Comparison of ENCODE assay signal across 8 cellular contexts in the genomic region with DNA sequence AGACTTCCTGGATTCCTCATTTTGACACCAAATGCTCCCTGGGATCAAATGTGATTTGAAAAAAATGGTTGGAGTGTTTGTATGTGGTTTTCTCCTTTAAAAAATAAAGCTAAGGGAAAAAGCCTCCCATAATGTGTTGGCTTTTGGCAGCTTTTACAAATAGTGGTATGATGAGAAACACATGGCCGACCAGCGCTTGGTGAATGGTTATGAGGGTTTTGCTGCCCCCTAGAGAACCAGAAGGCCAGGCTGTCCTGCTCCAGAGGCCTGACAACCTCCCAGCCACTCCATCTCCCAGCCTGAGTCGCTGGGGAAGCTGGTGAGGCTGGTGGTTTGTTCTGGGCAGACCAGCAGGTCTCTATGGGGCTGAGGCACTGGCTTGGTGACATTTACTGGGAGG.
DNase-seq lines count a peak whose midpoint lies in the region; ATAC-seq and TF ChIP-seq lines count a peak whose summit lies in the region.
"Had no signal": no experiment of that assay in that cellular context is flagged by ENCODE, and none has a peak within 500 bp of the region (broad histone marks: within the 10 kb centered on the region; RNA-seq: fewer than 3 reads in every experiment).

No MANE protein-coding gene starts in this region.

- no peak overlapping the region for H3K27ac Mint-ChIP-seq in GM23338

- H3K27me3 Mint-ChIP-seq in GM23338 (ENCODE audit: insufficient read depth, low read depth, poor library complexity): peaks cover 2% of the 10 kb centered on the region

- H3K27me3 ChIP-seq in GM23338 (ENCODE audit: insufficient read depth) (no peaks in the 10 kb centered on the region), foreskin keratinocyte (no peaks in the 10 kb centered on the region)

- no peaks in the 10 kb centered on the region for H3K79me2 ChIP-seq in GM23338 (replicated peaks; ENCODE audit: insufficient read depth)

- peak; percentile 59 for DNase-seq in GM23338 (ENCODE audit: low spot score)
- DNase-seq in RPMI7951 (ENCODE audit: low read depth): peak; percentile 82
- DNase-seq in foreskin keratinocyte: no peak
- peak; percentile 14 for DNase-seq in skeletal muscle cell (ENCODE audit: low read depth)
- no peak for DNase-seq in globus pallidus (ENCODE audit: low spot score)
- no peak for DNase-seq in stimulated activated CD4-positive, alpha-beta T cell treated with anti-CD3 and anti-CD28 coated beads, Interleukin-12 subunit alpha, Interleukin-12 subunit beta, amount 100 ng/mL, for 4 hours
- DNase-seq: stimulated activated CD4-positive, alpha-beta T cell treated with anti-CD3 and anti-CD28 coated beads, Interleukin-4, amount 100 ng/mL, for 4 hours had no signal

- H3K4me3 ChIP-seq in GM23338 (no peak overlapping the region), skeletal muscle cell (ENCODE audit: low read depth, low read length) (no peak overlapping the region)

- no peaks in the 10 kb centered on the region for H3F3A ChIP-seq in GM23338 (replicated peaks; ENCODE audit: low read depth)

- TF ChIP-seq CTCF in GM23338 (conservative IDR thresholded peaks at IDR 0.05; ENCODE audit: low read depth in 2 of 2) (peak; percentile 47 to 69; a peak in 3 of 4 replicates), foreskin keratinocyte (conservative IDR thresholded peaks at IDR 0.05) (peak; percentile 34)

- peak overlapping the region; percentile 77 for H2AFZ ChIP-seq in GM23338

- H3K9me2 ChIP-seq in GM23338 (ENCODE audit: insufficient read depth): peaks cover 6% of the 10 kb centered on the region; the same call in 1 of the 2 replicates

- no peak overlapping the region for H3K4me3 Mint-ChIP-seq in GM23338

- H3K9me3 Mint-ChIP-seq in GM23338: no peaks in the 10 kb centered on the region

- H3K4me1 ChIP-seq in GM23338 (ENCODE audit: insufficient read depth): no peaks in the 10 kb centered on the region
- no peaks in the 10 kb centered on the region for H3K4me1 ChIP-seq in foreskin keratinocyte

- H4K20me1 ChIP-seq in GM23338 (replicated peaks; ENCODE audit: insufficient read depth): no peaks in the 10 kb centered on the region

- peaks cover 18% of the 10 kb centered on the region for H3K4me1 Mint-ChIP-seq in GM23338

- H3K4me2 ChIP-seq in GM23338: no peak overlapping the region

- no peaks in the 10 kb centered on the region for H3K36me3 Mint-ChIP-seq in GM23338 (ENCODE audit: low read depth)

- H3K36me3 ChIP-seq in GM23338 (ENCODE audit: insufficient read depth): no peaks in the 10 kb centered on the region

- H3K27ac ChIP-seq in GM23338 (ENCODE audit: low read depth): no peak overlapping the region
- no peak overlapping the region for H3K27ac ChIP-seq in foreskin keratinocyte

- ATAC-seq in GM23338 (peak; percentile 90), foreskin keratinocyte (peak; percentile 12), HG03108 (IDR thresholded peaks at IDR 0.05; ENCODE audit: unreplicated experiment) (no peak)

TF ChIP-seq in GM23338, 12 proteins besides CTCF, POLR2A, EP300 and RAD21:
- no peak for TF ChIP-seq EZH2phosphoT487 (IDR thresholded peaks at IDR 0.05; ENCODE audit: unreplicated experiment)

Comparison
In these comparisons a context has a peak if more than half of its experiments do, and no peak if none do; other contexts are left out.
1. DNase-seq: peak in GM23338 (single experiment), RPMI7951 (single experiment) and skeletal muscle cell (single experiment); none in foreskin keratinocyte (0 of 2), globus pallidus (single experiment) and stimulated activated CD4-positive, alpha-beta T cell treated with anti-CD3 and anti-CD28 coated beads, Interleukin-12 subunit alpha, Interleukin-12 subunit beta, amount 100 ng/mL, for 4 hours (single experiment).